In the genomic region with DNA sequence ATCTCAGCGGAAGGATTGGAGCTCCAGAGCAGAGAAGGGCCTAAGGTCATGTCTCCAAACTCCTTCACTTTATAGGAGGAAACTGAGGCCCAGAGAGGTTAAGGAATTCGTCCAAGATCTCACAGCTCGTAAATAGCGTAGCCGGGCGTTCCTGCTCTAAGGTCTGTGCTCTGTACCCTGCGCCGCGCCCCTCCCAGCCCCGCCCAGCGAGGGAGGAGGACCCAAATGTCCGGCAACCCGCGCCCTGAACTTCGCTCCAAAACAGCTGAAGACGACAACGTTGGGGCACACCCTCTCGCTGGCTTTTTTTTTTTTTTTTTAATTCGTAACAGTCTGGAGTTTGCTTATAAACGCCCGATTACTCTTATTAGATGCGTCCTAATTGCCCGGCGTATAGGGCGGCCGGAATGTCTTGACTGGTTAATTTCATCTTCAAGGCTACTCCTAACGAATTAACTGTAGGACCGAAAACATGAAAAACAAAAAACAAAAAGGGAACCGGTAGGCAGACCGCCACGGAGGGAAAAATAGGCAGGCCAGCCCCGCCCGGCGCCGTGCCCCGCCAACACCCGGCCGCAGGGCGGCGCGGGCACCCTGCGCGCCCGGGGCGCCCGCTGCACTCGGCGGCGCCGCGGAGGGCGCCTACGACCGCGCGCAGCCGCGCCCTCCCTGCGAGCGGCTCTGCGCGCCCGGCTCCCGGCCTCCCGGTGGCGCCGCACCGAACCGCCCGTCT, we compare ENCODE assay signal across 8 cellular contexts. TPM values are rescaled to one million over a fixed set of nuclear protein-coding genes. Genes with fewer than 3 reads are reported as not detected.
DNase-seq lines count a peak whose midpoint lies in the region; ATAC-seq and TF ChIP-seq lines count a peak whose summit lies in the region.

No MANE protein-coding gene starts in this region.

- H3K27ac Mint-ChIP-seq in neural crest cell (ENCODE audit: unreplicated experiment) (no peak overlapping the region), type B pancreatic cell (peak overlapping the region; percentile 97)

- H3K9me3 Mint-ChIP-seq in neural crest cell (no peaks in the 10 kb centered on the region), type B pancreatic cell (no peaks in the 10 kb centered on the region)

- H3K27me3 Mint-ChIP-seq in neural crest cell (ENCODE audit: low read depth) (peaks cover 27% of the 10 kb centered on the region), type B pancreatic cell (peaks cover 15% of the 10 kb centered on the region)

- H3K36me3 Mint-ChIP-seq in neural crest cell (ENCODE audit: low read depth): no peaks in the 10 kb centered on the region
- peaks cover 4% of the 10 kb centered on the region for H3K36me3 Mint-ChIP-seq in type B pancreatic cell

- DNase-seq in DMS114 treated with DMSO at 0.1 percent for 48 hours (lab: John Stamatoyannopoulos, UW; ENCODE audit: unreplicated experiment): peak; percentile 59
- peak; percentile 90 for DNase-seq in HT1080 (ENCODE audit: low read depth)
- DNase-seq in RKO (ENCODE audit: low spot score): peak; percentile 85
- peak; percentile 53 for DNase-seq in activated effector memory CD4-positive, alpha-beta T cell treated with Interleukin-2 at 50 U/mL for 16 hours
- DNase-seq in fibroblast of villous mesenchyme (ENCODE audit: low read depth): peak; percentile 96
- DNase-seq in neural crest cell (ENCODE audit: low read depth, low spot score): no peak
- no peak for DNase-seq in type B pancreatic cell (ENCODE audit: extremely low spot score, unreplicated experiment)

- ATAC-seq in GM21423 (IDR thresholded peaks at IDR 0.05; ENCODE audit: unreplicated experiment): peak; percentile 27

- peak overlapping the region; percentile 67 for H3K4me3 ChIP-seq in fibroblast of villous mesenchyme (ENCODE audit: low read depth, low read length)

- peaks cover 29% of the 10 kb centered on the region for H3K4me1 Mint-ChIP-seq in neural crest cell
- H3K4me1 Mint-ChIP-seq in type B pancreatic cell (ENCODE audit: unreplicated experiment): peaks cover 15% of the 10 kb centered on the region

- TF ChIP-seq CTCF in fibroblast of villous mesenchyme (IDR thresholded peaks at IDR 0.05; ENCODE audit: insufficient read depth, low read depth, low read length) (no peak), neural crest cell (conservative IDR thresholded peaks at IDR 0.05) (peak; percentile 30), type B pancreatic cell (conservative IDR thresholded peaks at IDR 0.05) (peak; percentile 34)

- H3K4me3 Mint-ChIP-seq in neural crest cell (peak overlapping the region; percentile 92), type B pancreatic cell (peak overlapping the region; percentile 92)

RNA-seq across cellular contexts. Expression of a gene that starts 0.9 kb away (rescaled TPM):
- total RNA-seq in HT1080 (2014; rRNA removed; shearing (Covaris generic)): 61.2 and 73.5 TPM in 2 replicates
- polyA plus RNA-seq in HT1080 (2015; cell fraction: cytosol; rRNA removed): 60.8 and 68.6 TPM in 2 replicates
- polyA plus RNA-seq in HT1080 (2015; cell fraction: nucleus; rRNA removed): 142 and 150 TPM in 2 replicates
- total RNA-seq in fibroblast of villous mesenchyme: 42.5 and 81.6 TPM in 2 replicates
- 2.2 and 2.9 TPM in 2 replicates for total RNA-seq in neural crest cell
- total RNA-seq in type B pancreatic cell (ENCODE audit: low replicate concordance): 42.1 and 100 TPM in 2 replicates

Comparison
In these comparisons a context has a peak if more than half of its experiments do, and no peak if none do; other contexts are left out.
1. DNase-seq: peak in DMS114 treated with DMSO at 0.1 percent for 48 hours (single experiment), HT1080 (single experiment), RKO (single experiment), activated effector memory CD4-positive, alpha-beta T cell treated with Interleukin-2 at 50 U/mL for 16 hours (single experiment) and fibroblast of villous mesenchyme (single experiment); none in neural crest cell (single experiment) and type B pancreatic cell (single experiment).
2. RNA of a gene that starts 0.9 kb away (total RNA-seq): 42.5 to 81.6 TPM in fibroblast of villous mesenchyme, 61.2 to 73.5 TPM in HT1080 and 42.1 to 100 TPM in type B pancreatic cell; 2.2 to 2.9 TPM in neural crest cell; every median in the first group is over 10 times any median in the second.